Comparison of ENCODE assay signal across 8 cellular contexts in genomic region chr3:51967384-51968174, GRCh38. TPM values are rescaled to one million over a fixed set of nuclear protein-coding genes. Genes with fewer than 3 reads are reported as not detected.
A peak's percentile ranks its signal among the peaks of the same experiment; 100 is the strongest.
DNase-seq lines count a peak whose midpoint lies in the region; ATAC-seq, FAIRE-seq and TF ChIP-seq lines count a peak whose summit lies in the region.

Gene PCBP4, minus strand, starts transcription at chr3:51967454. Its CDS starts 6,214 bp downstream, at chr3:51961240.

- peak within 1 kb of the TSS; percentile 71 to 87 (median 77) for H3K27ac Mint-ChIP-seq in CD4-positive, CD25-positive, alpha-beta regulatory T cell
- no peak within 1 kb of the TSS for H3K27ac Mint-ChIP-seq in activated naive CD4-positive, alpha-beta T cell treated with anti-CD3 and anti-CD28 coated beads for 36 hours
- H3K27ac Mint-ChIP-seq in nephron, result peak within 1 kb of the TSS; percentile 79 to 96 (median 91)

- peak; percentile 31 to 43 (median 35) for DNase-seq in CD4-positive, CD25-positive, alpha-beta regulatory T cell
- peak; percentile 20 to 44 for DNase-seq in NCI-H1930 (lab: John Stamatoyannopoulos, UW)
- peak; percentile 28 for DNase-seq in activated naive CD4-positive, alpha-beta T cell treated with anti-CD3 and anti-CD28 coated beads for 36 hours
- peak; percentile 81 to 90 for DNase-seq in frontal cortex (ENCODE audit: low spot score in 2 of 2)
- no peak for DNase-seq in GM19238 (ENCODE audit: insufficient read length, low spot score)
- DNase-seq in OCI-M2 (lab: John Stamatoyannopoulos, UW; ENCODE audit: unreplicated experiment), result no peak

- peak within 1 kb of the TSS; percentile 86 to 97 (median 90) for H3K4me3 Mint-ChIP-seq in CD4-positive, CD25-positive, alpha-beta regulatory T cell
- H3K4me3 Mint-ChIP-seq in activated naive CD4-positive, alpha-beta T cell treated with anti-CD3 and anti-CD28 coated beads for 36 hours, result peak within 1 kb of the TSS; percentile 80
- H3K4me3 Mint-ChIP-seq in nephron, result peak within 1 kb of the TSS; percentile 94 to 97 (median 96)

- peaks cover 0 to 50% (median 14%) of the 10 kb centered on the region in 4 donors for H3K4me1 Mint-ChIP-seq in CD4-positive, CD25-positive, alpha-beta regulatory T cell
- H3K4me1 Mint-ChIP-seq in activated naive CD4-positive, alpha-beta T cell treated with anti-CD3 and anti-CD28 coated beads for 36 hours (ENCODE audit: low read depth), result peaks cover 24% of the 10 kb centered on the region
- peaks cover 54% of the 10 kb centered on the region for H3K4me1 Mint-ChIP-seq in nephron

- H3K27me3 ChIP-seq in CD4-positive, CD25-positive, alpha-beta regulatory T cell (ENCODE audit: control insufficient read depth, insufficient read depth, low read length), result no peaks in the 10 kb centered on the region

- no peak for TF ChIP-seq CTCF in nephron (IDR thresholded peaks at IDR 0.05; ENCODE audit: unreplicated experiment in 3 of 3)

- ATAC-seq in CD4-positive, CD25-positive, alpha-beta regulatory T cell (ENCODE audit: low read depth in 2 of 2), result peak; percentile 56 to 59
- peak; percentile 56 for ATAC-seq in GM19463 (IDR thresholded peaks at IDR 0.05; ENCODE audit: unreplicated experiment)

- H3K27me3 Mint-ChIP-seq in CD4-positive, CD25-positive, alpha-beta regulatory T cell, result no peaks in the 10 kb centered on the region
- H3K27me3 Mint-ChIP-seq in activated naive CD4-positive, alpha-beta T cell treated with anti-CD3 and anti-CD28 coated beads for 36 hours (ENCODE audit: low read depth), result no peaks in the 10 kb centered on the region
- H3K27me3 Mint-ChIP-seq in nephron (ENCODE audit: low read depth), result peaks cover 3% of the 10 kb centered on the region

- H3K4me3 ChIP-seq in CD4-positive, CD25-positive, alpha-beta regulatory T cell (ENCODE audit: low read depth, low read length), result peak within 1 kb of the TSS; percentile 59

- FAIRE-seq in frontal cortex (lab: Jason Lieb, UNC), result no peak

- H3K9me3 Mint-ChIP-seq in CD4-positive, CD25-positive, alpha-beta regulatory T cell, result no peaks in the 10 kb centered on the region
- no peaks in the 10 kb centered on the region for H3K9me3 Mint-ChIP-seq in activated naive CD4-positive, alpha-beta T cell treated with anti-CD3 and anti-CD28 coated beads for 36 hours
- H3K9me3 Mint-ChIP-seq in nephron, result no peaks in the 10 kb centered on the region

- no peaks in the 10 kb centered on the region for H3K36me3 ChIP-seq in CD4-positive, CD25-positive, alpha-beta regulatory T cell (ENCODE audit: control insufficient read depth, insufficient read depth, low read length)

- H3K4me1 ChIP-seq in CD4-positive, CD25-positive, alpha-beta regulatory T cell (ENCODE audit: control insufficient read depth, insufficient read depth, low read length, poor library complexity, severe bottlenecking), result peaks cover 24% of the 10 kb centered on the region

- H3K9me3 ChIP-seq in CD4-positive, CD25-positive, alpha-beta regulatory T cell (ENCODE audit: control insufficient read depth in 2 of 2, low read length in 2 of 2), result no peaks in the 10 kb centered on the region

- CTCF ChIA-PET in activated naive CD4-positive, alpha-beta T cell treated with anti-CD3 and anti-CD28 coated beads for 36 hours (lab: Charles Lee), result no interaction called here

- intact Hi-C loops in activated naive CD4-positive, alpha-beta T cell treated with anti-CD3 and anti-CD28 coated beads for 36 hours (cut with micrococcal nuclease), result no loop called here

- no peaks in the 10 kb centered on the region for H3K36me3 Mint-ChIP-seq in CD4-positive, CD25-positive, alpha-beta regulatory T cell
- peaks cover 2% of the 10 kb centered on the region for H3K36me3 Mint-ChIP-seq in activated naive CD4-positive, alpha-beta T cell treated with anti-CD3 and anti-CD28 coated beads for 36 hours (ENCODE audit: low read depth)
- no peaks in the 10 kb centered on the region for H3K36me3 Mint-ChIP-seq in nephron (ENCODE audit: low read depth)

- peak within 1 kb of the TSS; percentile 47 for H3K27ac ChIP-seq in CD4-positive, CD25-positive, alpha-beta regulatory T cell (ENCODE audit: insufficient read depth, low read length, poor library complexity, severe bottlenecking)

RNA-seq across cellular contexts. Expression of gene PCBP4, which starts in this region (rescaled TPM):
- total RNA-seq in CD4-positive, CD25-positive, alpha-beta regulatory T cell, result 24.6 TPM
- polyA plus RNA-seq in CD4-positive, CD25-positive, alpha-beta regulatory T cell, result 10 to 100 TPM in 3 of 4 donors, 1 to 10 TPM in 1; 9.6 to 19.4 (median 12.9) TPM
- total RNA-seq in activated naive CD4-positive, alpha-beta T cell treated with anti-CD3 and anti-CD28 coated beads for 36 hours, result 1 to 10 TPM; 8.9 to 9.1 TPM
- 45.7 TPM for total RNA-seq in frontal cortex

Comparison
In these comparisons a context has a peak if more than half of its experiments do, and no peak if none do; other contexts are left out.
1. DNase-seq: peak in CD4-positive, CD25-positive, alpha-beta regulatory T cell (3 of 3), NCI-H1930 (2 of 2), activated naive CD4-positive, alpha-beta T cell treated with anti-CD3 and anti-CD28 coated beads for 36 hours (single experiment) and frontal cortex (2 of 2); none in GM19238 (single experiment) and OCI-M2 (single experiment).
2. Peak in every context shown above with its lines, with median percentiles within 50 percentile points of each other: H3K4me3 Mint-ChIP-seq.